ENCODE assay signal across 13 cellular contexts in the genomic region with DNA sequence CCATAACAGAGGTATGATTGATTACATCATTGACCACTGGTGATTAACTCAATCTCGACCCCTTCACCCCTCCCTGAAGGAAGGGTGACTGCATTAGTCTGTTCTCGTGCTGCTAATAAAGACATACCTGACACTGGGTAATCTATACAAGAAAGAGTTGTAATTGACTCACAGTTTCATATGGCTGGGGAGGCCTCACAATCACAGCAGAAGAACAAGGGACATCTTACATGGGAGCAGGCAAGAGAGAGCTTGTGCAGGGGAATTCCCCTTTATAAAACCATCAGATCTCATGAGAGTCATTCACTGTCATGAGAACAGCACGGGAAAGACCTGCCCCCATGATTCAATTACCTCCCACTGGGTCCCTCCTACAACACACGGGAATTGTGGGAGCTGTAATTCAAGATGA. TPM values are rescaled to one million over a fixed set of nuclear protein-coding genes. Genes with fewer than 3 reads are reported as not detected.
DNase-seq lines count a peak whose midpoint lies in the region; ATAC-seq and TF ChIP-seq lines count a peak whose summit lies in the region.
"Had no signal": no experiment of that assay in that cellular context is flagged by ENCODE, and none has a peak within 500 bp of the region (broad histone marks: within the 10 kb centered on the region; RNA-seq: fewer than 3 reads in every experiment).

No MANE protein-coding gene starts in this region.

- H2AFZ ChIP-seq in mammary epithelial cell (ENCODE audit: low read depth, low read length), result peak overlapping the region; percentile 9

- H3K36me3 Mint-ChIP-seq in MCF 10A (ENCODE audit: insufficient read depth, unreplicated experiment), result no peaks in the 10 kb centered on the region

- TF ChIP-seq CTCF in mammary epithelial cell (conservative IDR thresholded peaks at IDR 0.05 in 1 of 2, IDR thresholded peaks at IDR 0.05 in 1 of 2; ENCODE audit: extremely low read depth in 1 of 2, insufficient read depth in 1 of 2, low read depth in 1 of 2, low read length in 2 of 2) (no peak), MCF 10A (IDR thresholded peaks at IDR 0.05; ENCODE audit: unreplicated experiment) (no peak), vagina (IDR thresholded peaks at IDR 0.05) (no peak), GM10248 (IDR thresholded peaks at IDR 0.05; ENCODE audit: control extremely low read depth, extremely low read depth, low read depth, missing control alignments) (no peak)

- H3K4me1 ChIP-seq in mammary epithelial cell (ENCODE audit: insufficient read depth, low read length) (peaks cover 5% of the 10 kb centered on the region), vagina (peaks cover 55% of the 10 kb centered on the region)

- intact Hi-C loops in mammary epithelial cell (cut with micrococcal nuclease), result no loop called here
- intact Hi-C loops in MCF 10A (cut with micrococcal nuclease), result no loop called here
- intact Hi-C loops in vagina (cut with DNase I), result no loop called here

- H3K27ac Mint-ChIP-seq in MCF 10A (ENCODE audit: low read depth, unreplicated experiment), result no peak overlapping the region

- POLR2A ChIA-PET in MCF 10A (lab: Yijun Ruan, JAX), result interaction anchor here (0.5 to 0.8 kb wide), 2 partner anchors 74 to 150 kb away, joined by 3 read pairs; no protein-coding TSS in a partner anchor
- POLR2A ChIA-PET in GM10248 (lab: Yijun Ruan, JAX), result no interaction called here

- dilution Hi-C loops in mammary epithelial cell (cut with HindIII; ENCODE audit: low sequenced_read_pairs), result no loop called here

- no peaks in the 10 kb centered on the region for H3K9me3 Mint-ChIP-seq in MCF 10A (ENCODE audit: unreplicated experiment)

- in situ Hi-C loops in mammary epithelial cell (cut with MboI; ENCODE audit: low sequenced_read_pairs in 2 of 2), result no loop called here

- no peak overlapping the region for H3K4me3 Mint-ChIP-seq in MCF 10A (ENCODE audit: unreplicated experiment)

- H3K4me3 ChIP-seq in mammary epithelial cell (replicated peaks in 1 of 3; ENCODE audit: insufficient read depth in 1 of 3, low read depth in 2 of 3, low read length in 3 of 3), result no peak overlapping the region
- H3K4me3 ChIP-seq in vagina, result no peak overlapping the region
- H3K4me3 ChIP-seq: HAP-1, MG63 had no signal

- no peak overlapping the region for H3K4me2 ChIP-seq in mammary epithelial cell (ENCODE audit: insufficient read depth, low read depth, low read length)

- DNase-seq in mammary epithelial cell (peak; percentile 95), MCF 10A (ENCODE audit: unreplicated experiment) (no peak), vagina (ENCODE audit: extremely low spot score in 2 of 2) (no peak), GM10248 (ENCODE audit: extremely low spot score) (no peak), NCI-H524 (lab: John Stamatoyannopoulos, UW) (no peak), SW480 (ENCODE audit: low spot score) (no peak)
- DNase-seq: MG63, NCI-H82, posterior cingulate gyrus had no signal

- no peaks in the 10 kb centered on the region for H3K79me2 ChIP-seq in mammary epithelial cell (ENCODE audit: insufficient read depth, low read length)

- peaks cover 9% of the 10 kb centered on the region for H3K4me1 Mint-ChIP-seq in MCF 10A (ENCODE audit: insufficient read depth, unreplicated experiment)

- CTCF ChIA-PET in mammary epithelial cell (lab: Charles Lee; ENCODE audit: low non-redundant PET), result no interaction called here
- CTCF ChIA-PET in MCF 10A (lab: Yijun Ruan, JAX), result interaction anchor here (0.8 kb wide), 1 partner anchor 55 kb away, joined by 3 read pairs; no protein-coding TSS in a partner anchor
- CTCF ChIA-PET in GM10248 (lab: Yijun Ruan, JAX), result interaction anchor here (0.9 to 3.4 kb wide), 4 partner anchors 8 to 167 kb away, joined by 3 to 17 read pairs (median 8); no protein-coding TSS in a partner anchor

- H4K20me1 ChIP-seq in mammary epithelial cell (ENCODE audit: insufficient read depth, low read length), result no peaks in the 10 kb centered on the region

- H3K27ac ChIP-seq in mammary epithelial cell (ENCODE audit: insufficient read depth, low read depth, low read length) (no peak overlapping the region), vagina (peak overlapping the region; percentile 69)

- no peak for TF ChIP-seq POLR2A in vagina (IDR thresholded peaks at IDR 0.05)

- ATAC-seq in HG02642 (IDR thresholded peaks at IDR 0.05; ENCODE audit: poor library complexity, unreplicated experiment) (peak; percentile 56), HG03575 (IDR thresholded peaks at IDR 0.05; ENCODE audit: extremely low read depth, insufficient number of reproducible peaks, low FRiP score, unreplicated experiment) (peak; percentile 80)
- ATAC-seq: left lobe of liver had no signal

- no TSS peak for BruUV-seq in mammary epithelial cell (replicated peaks; lab: Mats Ljungman, UMichigan)
- BruUV-seq in MCF 10A (replicated peaks; lab: Mats Ljungman, UMichigan), result no TSS peak

- 17% methylated on average over 2 of the region's 4 CpGs for WGBS in mammary epithelial cell (ENCODE audit: low coverage, missing lambda C conversion rate)

- no peak overlapping the region for H3K9ac ChIP-seq in mammary epithelial cell (ENCODE audit: insufficient read depth, low read length)

- H3K9me3 ChIP-seq in mammary epithelial cell (replicated peaks; ENCODE audit: insufficient read depth, low read length) (no peaks in the 10 kb centered on the region), vagina (no peaks in the 10 kb centered on the region)
- H3K9me3 ChIP-seq: HAP-1, MG63 had no signal

- H3K27me3 Mint-ChIP-seq in MCF 10A (ENCODE audit: insufficient read depth, unreplicated experiment), result no peaks in the 10 kb centered on the region

- H3K36me3 ChIP-seq in mammary epithelial cell (ENCODE audit: insufficient read depth, low read length), result no peaks in the 10 kb centered on the region
- H3K36me3 ChIP-seq in vagina, result no peaks in the 10 kb centered on the region
- H3K36me3 ChIP-seq: HAP-1, MG63 had no signal

- no peaks in the 10 kb centered on the region for H3K27me3 ChIP-seq in mammary epithelial cell (ENCODE audit: insufficient read depth, low read length)
- no peaks in the 10 kb centered on the region for H3K27me3 ChIP-seq in vagina
- H3K27me3 ChIP-seq: MG63 had no signal

RNA-seq across cellular contexts. Expression of a gene that starts 55.9 kb away (rescaled TPM):
- total RNA-seq in mammary epithelial cell (10 to 100 TPM in 1 of 2 donors, 1 to 10 TPM in 1; 1.3 to 22.7 TPM), MCF 10A (2022) (1.9 and 7.0 TPM in 2 replicates), vagina (11.5 TPM)
- polyA plus RNA-seq in mammary epithelial cell, result 9.3 TPM
- polyA minus RNA-seq in mammary epithelial cell, result 10.5 TPM
